Comparison of ENCODE assay signal across 11 cellular contexts in genomic region chr12:8031017-8031416, GRCh38. TPM values are rescaled to one million over a fixed set of nuclear protein-coding genes. Genes with fewer than 3 reads are reported as not detected.
DNase-seq lines count a peak whose midpoint lies in the region; ATAC-seq and TF ChIP-seq lines count a peak whose summit lies in the region.
"Not testable (repeated sequence)": the region's sequence is repeated elsewhere in the genome, so short reads cannot be mapped to it uniquely, and the experiment has no call there.
"Had no signal": no experiment of that assay in that cellular context is flagged by ENCODE, and none has a peak within 500 bp of the region (broad histone marks: within the 10 kb centered on the region; RNA-seq: fewer than 3 reads in every experiment).

No MANE protein-coding gene starts in this region.

- CTCF ChIA-PET in activated CD4-positive, alpha-beta T cell treated with anti-CD3 and anti-CD28 coated beads for 36 hours (lab: Charles Lee), result interaction anchor here (0.9 to 2.1 kb wide), 2 partner anchors 10 to 47 kb away, joined by 3 to 8 read pairs; no protein-coding TSS in a partner anchor
- CTCF ChIA-PET in naive thymus-derived CD4-positive, alpha-beta T cell (lab: Charles Lee), result interaction anchor here (1.4 kb wide), 1 partner anchor 48 kb away, joined by 6 read pairs; no protein-coding TSS in a partner anchor

- H3K27ac ChIP-seq in BLaER1 treated with 17β-estradiol and CSF1 and Interleukin-3, amounts not matched to agents 10 nM and 100 nM, result peak overlapping the region; percentile 80 to 94 (median 90); a peak in 21 of 22 replicates
- not testable (repeated sequence) for H3K27ac ChIP-seq in naive thymus-derived CD4-positive, alpha-beta T cell (ENCODE audit: low read depth, low read length)
- H3K27ac ChIP-seq in stomach smooth muscle (ENCODE audit: low read length), result peak overlapping the region; percentile 75

- intact Hi-C loops in activated CD4-positive, alpha-beta T cell treated with anti-CD3 and anti-CD28 coated beads for 36 hours (cut with DNase I, micrococcal nuclease), result not testable (repeated sequence)
- intact Hi-C loops in naive thymus-derived CD4-positive, alpha-beta T cell (cut with micrococcal nuclease), result loop anchor here in 1 of 2 donors (5.0 kb wide), 1 partner anchor 666 kb away; the partner anchor contains the start of gene RIMKLB

- H3K9ac ChIP-seq in BLaER1 treated with 17β-estradiol and CSF1 and Interleukin-3, amounts not matched to agents 10 nM and 100 nM, result peak overlapping the region; percentile 88 to 98 (median 93)
- not testable (repeated sequence) for H3K9ac ChIP-seq in stomach smooth muscle (ENCODE audit: low read length in 2 of 2)

- TF ChIP-seq CTCF in HFFc6 (IDR thresholded peaks at IDR 0.05); progenitor cell of endocrine pancreas (IDR thresholded peaks at IDR 0.05; ENCODE audit: unreplicated experiment): not testable (repeated sequence)

- H3K27ac Mint-ChIP-seq in HFFc6, result 0 out of 2 replicates have a peak overlapping the region, but pooled peaks have one; percentile 45
- not testable (repeated sequence) for H3K27ac Mint-ChIP-seq in activated CD4-positive, alpha-beta T cell treated with anti-CD3 and anti-CD28 coated beads for 36 hours; activated T-helper 17 cell treated with anti-CD3 and anti-CD28 coated beads, Interleukin-2, amount 50 U/mL, for 72 hours; central memory CD8-positive, alpha-beta T cell (ENCODE audit: low read depth); progenitor cell of endocrine pancreas
- H3K27ac Mint-ChIP-seq in naive thymus-derived CD4-positive, alpha-beta T cell, result peak overlapping the region in 4 of 9 donors; percentile 56 to 94 (median 80)

- POLR2A ChIA-PET in activated CD4-positive, alpha-beta T cell treated with anti-CD3 and anti-CD28 coated beads for 36 hours (lab: Charles Lee), result not testable (repeated sequence)
- POLR2A ChIA-PET in naive thymus-derived CD4-positive, alpha-beta T cell (lab: Charles Lee), result interaction anchor here (0.9 to 16.4 kb wide), 2 partner anchors 48 to 391 kb away, joined by 3 to 178 read pairs; partner anchors contain the start of gene NECAP1

- peak overlapping the region; percentile 86 to 99 (median 94) for H3K4me2 ChIP-seq in BLaER1 treated with 17β-estradiol and CSF1 and Interleukin-3, amounts not matched to agents 10 nM and 100 nM

- H3K4me3 Mint-ChIP-seq in HFFc6, result not testable (repeated sequence)
- peak overlapping the region; percentile 84 for H3K4me3 Mint-ChIP-seq in activated CD4-positive, alpha-beta T cell treated with anti-CD3 and anti-CD28 coated beads for 36 hours
- peak overlapping the region; percentile 90 for H3K4me3 Mint-ChIP-seq in activated T-helper 17 cell treated with anti-CD3 and anti-CD28 coated beads, Interleukin-2, amount 50 U/mL, for 72 hours
- peak overlapping the region; percentile 88 for H3K4me3 Mint-ChIP-seq in central memory CD8-positive, alpha-beta T cell
- peak overlapping the region in 6 of 10 donors; percentile 71 to 90 (median 82) for H3K4me3 Mint-ChIP-seq in naive thymus-derived CD4-positive, alpha-beta T cell
- H3K4me3 Mint-ChIP-seq in progenitor cell of endocrine pancreas (ENCODE audit: low read depth), result peak overlapping the region; percentile 59

- not testable (repeated sequence) for H3K9me3 Mint-ChIP-seq in HFFc6; activated CD4-positive, alpha-beta T cell treated with anti-CD3 and anti-CD28 coated beads for 36 hours (ENCODE audit: low read depth); activated T-helper 17 cell treated with anti-CD3 and anti-CD28 coated beads, Interleukin-2, amount 50 U/mL, for 72 hours; central memory CD8-positive, alpha-beta T cell; naive thymus-derived CD4-positive, alpha-beta T cell; progenitor cell of endocrine pancreas (ENCODE audit: low read depth)

- peaks cover 54 to 86% (median 73%) of the 10 kb centered on the region in 10 experiments for H3K4me1 ChIP-seq in BLaER1 treated with 17β-estradiol and CSF1 and Interleukin-3, amounts not matched to agents 10 nM and 100 nM
- peaks cover 28 to 32% of the 10 kb centered on the region in 2 donors for H3K4me1 ChIP-seq in naive thymus-derived CD4-positive, alpha-beta T cell (ENCODE audit: control insufficient read depth in 2 of 2, insufficient read depth in 2 of 2, low read length in 2 of 2)
- H3K4me1 ChIP-seq in stomach smooth muscle (ENCODE audit: control insufficient read depth, insufficient read depth, low read length), result peaks cover 42% of the 10 kb centered on the region

- H3K9me3 ChIP-seq in BLaER1 treated with 17β-estradiol and CSF1 and Interleukin-3, amounts not matched to agents 10 nM and 100 nM (replicated peaks in 1 of 11); naive thymus-derived CD4-positive, alpha-beta T cell (ENCODE audit: control insufficient read depth in 2 of 3, low read length in 3 of 3); stomach smooth muscle (ENCODE audit: control insufficient read depth in 2 of 2, low read length in 2 of 2): not testable (repeated sequence)

- not testable (repeated sequence) for H3K36me3 Mint-ChIP-seq in HFFc6 (ENCODE audit: low read depth); activated CD4-positive, alpha-beta T cell treated with anti-CD3 and anti-CD28 coated beads for 36 hours (ENCODE audit: low read depth); naive thymus-derived CD4-positive, alpha-beta T cell; progenitor cell of endocrine pancreas (ENCODE audit: insufficient read depth)
- peaks cover 14% of the 10 kb centered on the region for H3K36me3 Mint-ChIP-seq in activated T-helper 17 cell treated with anti-CD3 and anti-CD28 coated beads, Interleukin-2, amount 50 U/mL, for 72 hours (ENCODE audit: low read depth)
- H3K36me3 Mint-ChIP-seq in central memory CD8-positive, alpha-beta T cell (ENCODE audit: insufficient read depth), result peaks cover 19% of the 10 kb centered on the region

- H3K36me3 ChIP-seq in BLaER1 treated with 17β-estradiol and CSF1 and Interleukin-3, amounts not matched to agents 10 nM and 100 nM; naive thymus-derived CD4-positive, alpha-beta T cell (ENCODE audit: control insufficient read depth in 2 of 3, insufficient read depth in 3 of 3, low read length in 3 of 3); stomach smooth muscle (ENCODE audit: control insufficient read depth in 2 of 2, insufficient read depth in 2 of 2, low read length in 2 of 2): not testable (repeated sequence)

- peaks cover 53% of the 10 kb centered on the region for H3K4me1 Mint-ChIP-seq in HFFc6 (ENCODE audit: low read depth)
- H3K4me1 Mint-ChIP-seq in activated CD4-positive, alpha-beta T cell treated with anti-CD3 and anti-CD28 coated beads for 36 hours, result peaks cover 40% of the 10 kb centered on the region
- H3K4me1 Mint-ChIP-seq in activated T-helper 17 cell treated with anti-CD3 and anti-CD28 coated beads, Interleukin-2, amount 50 U/mL, for 72 hours, result peaks cover 21% of the 10 kb centered on the region
- H3K4me1 Mint-ChIP-seq in central memory CD8-positive, alpha-beta T cell, result peaks cover 49% of the 10 kb centered on the region
- H3K4me1 Mint-ChIP-seq in naive thymus-derived CD4-positive, alpha-beta T cell, result peaks cover 36 to 61% (median 44%) of the 10 kb centered on the region in 7 donors
- H3K4me1 Mint-ChIP-seq in progenitor cell of endocrine pancreas (ENCODE audit: low read depth), result peaks cover 24% of the 10 kb centered on the region

- DNase-seq in HFFc6; activated CD4-positive, alpha-beta T cell treated with anti-CD3 and anti-CD28 coated beads for 36 hours; central memory CD8-positive, alpha-beta T cell (ENCODE audit: low spot score in 2 of 2); naive thymus-derived CD4-positive, alpha-beta T cell; progenitor cell of endocrine pancreas (ENCODE audit: low spot score, unreplicated experiment): not testable (repeated sequence)

- not testable (repeated sequence) for H3K27me3 Mint-ChIP-seq in HFFc6 (ENCODE audit: insufficient read depth); activated CD4-positive, alpha-beta T cell treated with anti-CD3 and anti-CD28 coated beads for 36 hours; activated T-helper 17 cell treated with anti-CD3 and anti-CD28 coated beads, Interleukin-2, amount 50 U/mL, for 72 hours; central memory CD8-positive, alpha-beta T cell; naive thymus-derived CD4-positive, alpha-beta T cell; progenitor cell of endocrine pancreas

- peaks cover 0 to 24% (median 7%) of the 10 kb centered on the region in 11 experiments; a peak in 9 of 22 replicates for H4K20me1 ChIP-seq in BLaER1 treated with 17β-estradiol and CSF1 and Interleukin-3, amounts not matched to agents 10 nM and 100 nM

- ATAC-seq in activated CD4-positive, alpha-beta T cell treated with anti-CD3 and anti-CD28 coated beads for 36 hours; activated T-helper 17 cell treated with anti-CD3 and anti-CD28 coated beads, Interleukin-2, amount 50 U/mL, for 72 hours (replicated peaks); central memory CD8-positive, alpha-beta T cell (replicated peaks; ENCODE audit: extremely low read depth, poor library complexity, severe bottlenecking); naive thymus-derived CD4-positive, alpha-beta T cell: not testable (repeated sequence)

- H3K4me3 ChIP-seq in BLaER1 treated with 17β-estradiol and CSF1 and Interleukin-3, amounts not matched to agents 10 nM and 100 nM, result peak overlapping the region; percentile 74 to 97 (median 86)
- H3K4me3 ChIP-seq in naive thymus-derived CD4-positive, alpha-beta T cell (ENCODE audit: low read length); stomach smooth muscle (ENCODE audit: low read length in 2 of 2): not testable (repeated sequence)

- H3K27me3 ChIP-seq in BLaER1 treated with 17β-estradiol and CSF1 and Interleukin-3, amounts not matched to agents 10 nM and 100 nM; naive thymus-derived CD4-positive, alpha-beta T cell (ENCODE audit: control insufficient read depth in 2 of 2, insufficient read depth in 2 of 2, low read length in 2 of 2); stomach smooth muscle (ENCODE audit: control insufficient read depth in 1 of 2, insufficient read depth in 2 of 2, low read length in 2 of 2): not testable (repeated sequence)

RNA-seq across cellular contexts. Expression of gene FOXJ2, which starts 1.5 kb away (rescaled TPM):
- 10 to 100 TPM; 15.3 to 17.5 (median 15.9) TPM for total RNA-seq in HFFc6 (2021; fragmentation: NEBNext Ultra II Directional; extraction: Animal tissue kit (Norgen Biotek cat#: 25700))
- total RNA-seq in activated CD4-positive, alpha-beta T cell treated with anti-CD3 and anti-CD28 coated beads for 36 hours, result 10 to 100 TPM; 14.8 to 16.5 TPM
- 10 to 100 TPM; 14.3 to 15.1 TPM for total RNA-seq in activated T-helper 17 cell treated with anti-CD3 and anti-CD28 coated beads, Interleukin-2, amount 50 U/mL, for 72 hours
- total RNA-seq in naive thymus-derived CD4-positive, alpha-beta T cell, result 10 to 100 TPM; 19.8 to 30.2 (median 28.9) TPM
- 10 to 100 TPM; 11.2 to 15.5 TPM for polyA plus RNA-seq in naive thymus-derived CD4-positive, alpha-beta T cell
- 20.0 and 20.8 TPM in 2 replicates for total RNA-seq in progenitor cell of endocrine pancreas

RNA-seq across cellular contexts. Expression of gene C3AR1, which starts 35.1 kb away (rescaled TPM):
- total RNA-seq in HFFc6 (2021; fragmentation: NEBNext Ultra II Directional; extraction: Animal tissue kit (Norgen Biotek cat#: 25700)), result under 1 TPM; 0.38 to 0.85 (median 0.62) TPM
- under 1 TPM; 0.33 to 0.57 TPM for total RNA-seq in activated CD4-positive, alpha-beta T cell treated with anti-CD3 and anti-CD28 coated beads for 36 hours
- 1 to 10 TPM; 6.4 to 7.3 TPM for total RNA-seq in activated T-helper 17 cell treated with anti-CD3 and anti-CD28 coated beads, Interleukin-2, amount 50 U/mL, for 72 hours
- 10 to 100 TPM in 1 of 5 experiments, 1 to 10 TPM in 3, under 1 TPM in 1; 0.66 to 12.7 (median 3.0) TPM for total RNA-seq in naive thymus-derived CD4-positive, alpha-beta T cell
- under 1 TPM; 0.54 to 0.62 TPM for polyA plus RNA-seq in naive thymus-derived CD4-positive, alpha-beta T cell
- not detected in 2 replicates for total RNA-seq in progenitor cell of endocrine pancreas
- total RNA-seq: GM23248, H7, HepG2 had no signal
- polyA plus RNA-seq: HepG2 had no signal

RNA-seq across cellular contexts. Expression of gene NECAP1, which starts 51.1 kb away (rescaled TPM):
- total RNA-seq in HFFc6 (2021; fragmentation: NEBNext Ultra II Directional; extraction: Animal tissue kit (Norgen Biotek cat#: 25700)), result 10 to 100 TPM; 41.1 to 48.9 (median 45.0) TPM
- total RNA-seq in activated CD4-positive, alpha-beta T cell treated with anti-CD3 and anti-CD28 coated beads for 36 hours, result 10 to 100 TPM; 29.4 to 29.8 TPM
- total RNA-seq in activated T-helper 17 cell treated with anti-CD3 and anti-CD28 coated beads, Interleukin-2, amount 50 U/mL, for 72 hours, result 10 to 100 TPM; 30.0 to 32.9 TPM
- 10 to 100 TPM; 41.8 to 92.0 (median 56.7) TPM for total RNA-seq in naive thymus-derived CD4-positive, alpha-beta T cell
- polyA plus RNA-seq in naive thymus-derived CD4-positive, alpha-beta T cell, result 10 to 100 TPM; 22.5 to 23.9 TPM
- 39.2 and 43.2 TPM in 2 replicates for total RNA-seq in progenitor cell of endocrine pancreas
